In genomic region chr6:31293343-31293742, GRCh38 we compare ENCODE assay signal across 1 cellular context.
TF ChIP-seq lines count a peak whose summit lies in the region.

No MANE protein-coding gene starts in this region.

TF ChIP-seq in SK-N-SH, 30 proteins besides CTCF, POLR2A, EP300 and RAD21 (continued from another document):
- no peak for TF ChIP-seq GATA2 (CRISPR knock-in tag; IDR thresholded peaks at IDR 0.05)
